21 cellular contexts compared by ENCODE assay signal in genomic region chr5:33684760-33685159, GRCh38.
DNase-seq lines count a peak whose midpoint lies in the region; ATAC-seq and TF ChIP-seq lines count a peak whose summit lies in the region.
"Had no signal": no experiment of that assay in that cellular context is flagged by ENCODE, and none has a peak within 500 bp of the region (broad histone marks: within the 10 kb centered on the region; RNA-seq: fewer than 3 reads in every experiment).

No MANE protein-coding gene starts in this region.

- peaks cover 0 to 11% of the 10 kb centered on the region in 2 donors for H3K9me3 Mint-ChIP-seq in stimulated activated naive CD8-positive, alpha-beta T cell treated with anti-CD3 and anti-CD28 coated beads, Interleukin-15, amount 100 ng/mL, for 72 hours
- no peaks in the 10 kb centered on the region for H3K9me3 Mint-ChIP-seq in endodermal cell
- H3K9me3 Mint-ChIP-seq in stimulated activated effector memory CD8-positive, alpha-beta T cell treated with anti-CD3 and anti-CD28 coated beads, Interleukin-12 subunit alpha, Interleukin-12 subunit beta, amount 100 ng/mL, for 72 hours, result no peaks in the 10 kb centered on the region
- H3K9me3 Mint-ChIP-seq: CD8-positive, alpha-beta T cell had no signal

- no peak overlapping the region for H3K9ac ChIP-seq in endodermal cell (ENCODE audit: extremely low read depth, low read length, poor library complexity, severe bottlenecking)
- H3K9ac ChIP-seq: BLaER1 treated with 17β-estradiol and CSF1 and Interleukin-3, amounts not matched to agents 10 nM and 100 nM had no signal

- H3K9me3 ChIP-seq in endodermal cell (ENCODE audit: control insufficient read depth, low read length), result no peaks in the 10 kb centered on the region

- peaks cover 32% of the 10 kb centered on the region for H3K36me3 Mint-ChIP-seq in endodermal cell (ENCODE audit: low read depth)
- H3K36me3 Mint-ChIP-seq in stimulated activated effector memory CD8-positive, alpha-beta T cell treated with anti-CD3 and anti-CD28 coated beads, Interleukin-12 subunit alpha, Interleukin-12 subunit beta, amount 100 ng/mL, for 72 hours, result no peaks in the 10 kb centered on the region
- H3K36me3 Mint-ChIP-seq: CD8-positive, alpha-beta T cell; IgD-negative memory B cell had no signal

- H3K27ac Mint-ChIP-seq in stimulated activated naive CD8-positive, alpha-beta T cell treated with anti-CD3 and anti-CD28 coated beads, Interleukin-15, amount 100 ng/mL, for 72 hours, result peak overlapping the region in 1 of 2 donors; percentile 67
- peak overlapping the region; percentile 64 for H3K27ac Mint-ChIP-seq in endodermal cell
- no peak overlapping the region for H3K27ac Mint-ChIP-seq in stimulated activated effector memory CD8-positive, alpha-beta T cell treated with anti-CD3 and anti-CD28 coated beads, Interleukin-12 subunit alpha, Interleukin-12 subunit beta, amount 100 ng/mL, for 72 hours
- H3K27ac Mint-ChIP-seq: B cell; CD8-positive, alpha-beta T cell; IgD-negative memory B cell had no signal

- TF ChIP-seq CTCF in endodermal cell (conservative IDR thresholded peaks at IDR 0.05), result no peak

- no peaks in the 10 kb centered on the region for H3K36me3 ChIP-seq in endodermal cell (ENCODE audit: control insufficient read depth, insufficient read depth, low read length)
- H3K36me3 ChIP-seq: BLaER1 treated with 17β-estradiol and CSF1 and Interleukin-3, amounts not matched to agents 10 nM and 100 nM had no signal

- WGBS in endodermal cell (ENCODE audit: insufficient coverage in 1 of 2, insufficient read length in 1 of 2), 2 experiments, result 92 to 96% methylated on average over 5 to 6 of the region's 6 CpGs

- no peaks in the 10 kb centered on the region for H3K4me1 ChIP-seq in endodermal cell (ENCODE audit: control insufficient read depth, insufficient read depth, low read length)

- H3K4me3 ChIP-seq in endodermal cell (ENCODE audit: low read length), result no peak overlapping the region
- H3K4me3 ChIP-seq: BLaER1 treated with 17β-estradiol and CSF1 and Interleukin-3, amounts not matched to agents 10 nM and 100 nM; GM12878 had no signal

- peaks cover 18% of the 10 kb centered on the region for H3K27me3 Mint-ChIP-seq in stimulated activated naive CD8-positive, alpha-beta T cell treated with anti-CD3 and anti-CD28 coated beads, Interleukin-15, amount 100 ng/mL, for 72 hours
- no peaks in the 10 kb centered on the region for H3K27me3 Mint-ChIP-seq in endodermal cell (ENCODE audit: insufficient read depth)
- H3K27me3 Mint-ChIP-seq: B cell, IgD-negative memory B cell had no signal

- H3K27ac ChIP-seq in endodermal cell (ENCODE audit: low read depth, low read length), result no peak overlapping the region
- H3K27ac ChIP-seq: BLaER1 treated with 17β-estradiol and CSF1 and Interleukin-3, amounts not matched to agents 10 nM and 100 nM had no signal

- peak; percentile 12 for ATAC-seq in stimulated activated naive CD8-positive, alpha-beta T cell treated with anti-CD3 and anti-CD28 coated beads, Interleukin-15, amount 100 ng/mL, for 72 hours
- ATAC-seq in stimulated activated naive CD8-positive, alpha-beta T cell treated with anti-CD3 and anti-CD28 coated beads, Interleukin-15, Interleukin-2, amounts not matched to agents 100 U/mL and 50 U/mL, for 24 hours, result no peak
- ATAC-seq in stimulated activated effector memory CD8-positive, alpha-beta T cell treated with anti-CD3 and anti-CD28 coated beads, Interleukin-12 subunit alpha, Interleukin-12 subunit beta, amount 100 ng/mL, for 72 hours, result peak; percentile 11
- no peak for ATAC-seq in GM19351 (IDR thresholded peaks at IDR 0.05; ENCODE audit: unreplicated experiment)
- ATAC-seq: CD8-positive, alpha-beta T cell; GM12878; HepG2 had no signal

- H3K4me3 Mint-ChIP-seq in stimulated activated naive CD8-positive, alpha-beta T cell treated with anti-CD3 and anti-CD28 coated beads, Interleukin-15, amount 100 ng/mL, for 72 hours, result no peak overlapping the region
- no peak overlapping the region for H3K4me3 Mint-ChIP-seq in endodermal cell
- no peak overlapping the region for H3K4me3 Mint-ChIP-seq in stimulated activated effector memory CD8-positive, alpha-beta T cell treated with anti-CD3 and anti-CD28 coated beads, Interleukin-12 subunit alpha, Interleukin-12 subunit beta, amount 100 ng/mL, for 72 hours
- H3K4me3 Mint-ChIP-seq: B cell; CD8-positive, alpha-beta T cell; IgD-negative memory B cell had no signal

- H3K27me3 ChIP-seq in endodermal cell (ENCODE audit: control insufficient read depth, insufficient read depth, low read length, poor library complexity, severe bottlenecking), result no peaks in the 10 kb centered on the region
- H3K27me3 ChIP-seq: BLaER1 treated with 17β-estradiol and CSF1 and Interleukin-3, amounts not matched to agents 10 nM and 100 nM had no signal

- no peak for DNase-seq in stimulated activated naive CD8-positive, alpha-beta T cell treated with anti-CD3 and anti-CD28 coated beads, Interleukin-15, amount 100 ng/mL, for 72 hours
- no peak for DNase-seq in stimulated activated naive CD8-positive, alpha-beta T cell treated with anti-CD3 and anti-CD28 coated beads, Interleukin-15, Interleukin-2, amounts not matched to agents 100 U/mL and 50 U/mL, for 24 hours
- DNase-seq in SK-N-DZ (ENCODE audit: low spot score), result peak; percentile 15
- DNase-seq in endodermal cell, result no peak
- no peak for DNase-seq in stimulated activated effector memory CD8-positive, alpha-beta T cell treated with anti-CD3 and anti-CD28 coated beads, Interleukin-12 subunit alpha, Interleukin-12 subunit beta, amount 100 ng/mL, for 72 hours (ENCODE audit: low spot score in 2 of 2)
- DNase-seq in NCI-H2196 (lab: John Stamatoyannopoulos, UW; ENCODE audit: unreplicated experiment), result no peak
- DNase-seq in SHP77 treated with DMSO at 0.1 percent for 48 hours (lab: John Stamatoyannopoulos, UW), result no peak
- DNase-seq: 8988T; CD8-positive, alpha-beta T cell; COR-L47; DMS 273 treated with DMSO at 0.1 percent for 48 hours; DMS53; DND-41; EL; HCEC 1CT had no signal

- H3K4me1 Mint-ChIP-seq in stimulated activated naive CD8-positive, alpha-beta T cell treated with anti-CD3 and anti-CD28 coated beads, Interleukin-15, amount 100 ng/mL, for 72 hours, result no peaks in the 10 kb centered on the region
- peaks cover 29% of the 10 kb centered on the region for H3K4me1 Mint-ChIP-seq in endodermal cell
- no peaks in the 10 kb centered on the region for H3K4me1 Mint-ChIP-seq in stimulated activated effector memory CD8-positive, alpha-beta T cell treated with anti-CD3 and anti-CD28 coated beads, Interleukin-12 subunit alpha, Interleukin-12 subunit beta, amount 100 ng/mL, for 72 hours

Comparison
In these comparisons a context has a peak if more than half of its experiments do, and no peak if none do; other contexts are left out.
1. ATAC-seq: peak in stimulated activated naive CD8-positive, alpha-beta T cell treated with anti-CD3 and anti-CD28 coated beads, Interleukin-15, amount 100 ng/mL, for 72 hours (single experiment) and stimulated activated effector memory CD8-positive, alpha-beta T cell treated with anti-CD3 and anti-CD28 coated beads, Interleukin-12 subunit alpha, Interleukin-12 subunit beta, amount 100 ng/mL, for 72 hours (single experiment); none in stimulated activated naive CD8-positive, alpha-beta T cell treated with anti-CD3 and anti-CD28 coated beads, Interleukin-15, Interleukin-2, amounts not matched to agents 100 U/mL and 50 U/mL, for 24 hours (single experiment) and GM19351 (single experiment).